In the genomic region with DNA sequence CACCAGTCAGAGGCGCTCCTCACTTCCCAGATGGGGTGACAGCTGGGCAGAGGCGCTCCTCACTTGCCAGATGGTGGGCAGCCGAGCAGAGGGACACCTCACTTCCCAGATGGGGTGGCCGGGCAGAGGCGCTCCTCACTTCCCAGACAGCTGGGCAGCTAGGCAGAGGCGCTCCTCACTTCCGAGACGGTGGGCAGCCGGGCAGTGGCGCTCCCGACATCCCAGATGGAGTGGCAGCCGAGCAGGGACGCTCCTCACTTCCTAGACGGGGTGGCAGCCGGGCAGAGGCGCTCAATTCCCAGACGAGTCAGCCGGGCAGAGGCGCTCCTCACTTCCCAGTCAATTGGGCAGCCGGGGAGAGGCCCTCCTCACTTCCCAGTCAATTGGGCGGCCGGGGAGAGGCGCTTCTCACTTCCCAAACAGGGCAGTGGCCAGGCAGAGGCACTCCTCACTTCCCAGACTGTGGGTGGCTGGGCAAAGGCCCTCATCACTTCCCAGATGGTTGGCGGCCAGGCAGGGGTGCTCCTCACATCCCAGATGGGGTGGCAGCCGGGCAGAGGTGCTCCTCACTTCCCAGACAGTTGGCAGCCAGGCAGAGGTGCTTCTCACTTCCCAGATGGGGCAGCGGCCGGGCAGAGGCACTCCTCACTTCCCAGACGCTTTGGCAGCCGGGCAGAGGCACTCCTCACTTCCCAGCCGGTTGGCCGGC, we compare ENCODE assay signal across 11 cellular contexts.
"Had no signal": no experiment of that assay in that cellular context is flagged by ENCODE, and none has a peak within 500 bp of the region (broad histone marks: within the 10 kb centered on the region; RNA-seq: fewer than 3 reads in every experiment).

No MANE protein-coding gene starts in this region.

- ATAC-seq: HCT116, HepG2, K562 had no signal

- DNase-seq: GM23248, GOT3, H7, HFFc6, IMR-90, KG1 had no signal

- H3K9me3 ChIP-seq: HAP-1 had no signal

- H3K4me1 ChIP-seq: HAP-1 had no signal

- H3K27ac ChIP-seq: GM23248, HL-60 had no signal

- H3K4me3 ChIP-seq: GM23248, HAP-1, K562 had no signal

- H3K36me3 ChIP-seq: HAP-1 had no signal
